15 cellular contexts compared by ENCODE assay signal in the genomic region with DNA sequence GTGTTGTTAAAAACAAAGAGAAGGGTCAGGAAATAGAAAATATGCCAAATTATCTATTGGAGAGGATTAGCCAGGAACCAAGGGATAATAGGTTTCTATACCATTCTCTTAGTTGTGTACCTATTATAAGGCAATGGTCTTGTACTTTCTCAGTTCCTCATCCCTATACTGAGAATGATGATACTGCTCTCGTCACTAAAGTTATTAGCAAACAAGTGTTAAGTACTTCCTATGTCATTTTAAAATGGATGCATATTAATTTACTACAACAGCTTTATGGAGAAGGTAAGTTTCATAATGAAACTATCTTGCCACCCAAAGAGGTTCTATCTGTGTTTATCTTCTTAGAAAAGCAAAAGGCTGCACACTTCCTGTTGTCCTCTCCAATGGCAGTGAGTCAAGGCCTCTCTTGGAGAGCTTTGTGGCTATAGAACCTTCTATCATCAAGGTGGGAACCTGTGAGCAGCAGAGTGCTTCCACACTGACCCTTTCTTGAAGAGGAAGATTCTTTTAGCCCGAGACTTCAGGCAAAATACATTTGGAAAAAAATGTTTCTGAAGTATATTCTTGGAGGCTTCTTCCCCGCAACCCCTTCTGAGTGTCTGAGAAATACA.
DNase-seq lines count a peak whose midpoint lies in the region; ATAC-seq and TF ChIP-seq lines count a peak whose summit lies in the region.
"Had no signal": no experiment of that assay in that cellular context is flagged by ENCODE, and none has a peak within 500 bp of the region (broad histone marks: within the 10 kb centered on the region; RNA-seq: fewer than 3 reads in every experiment).

No MANE protein-coding gene starts in this region.

- BruUV-seq in MCF 10A (replicated peaks; lab: Mats Ljungman, UMichigan), result no TSS peak
- BruUV-seq in PC-3 (replicated peaks; lab: Mats Ljungman, UMichigan), result no TSS peak

- H3K9me2 ChIP-seq in PC-3 (replicated peaks; ENCODE audit: low read length), result no peaks in the 10 kb centered on the region

- TF ChIP-seq CTCF in breast epithelium (IDR thresholded peaks at IDR 0.05) (no peak), MCF 10A (IDR thresholded peaks at IDR 0.05; ENCODE audit: unreplicated experiment) (no peak), PC-3 (conservative IDR thresholded peaks at IDR 0.05; ENCODE audit: low read depth, low read length) (no peak), endothelial cell (IDR thresholded peaks at IDR 0.05; ENCODE audit: unreplicated experiment) (no peak), chondrocyte (IDR thresholded peaks at IDR 0.05) (no peak)

- H3K4me3 Mint-ChIP-seq in MCF 10A (ENCODE audit: unreplicated experiment) (no peak overlapping the region), endothelial cell (ENCODE audit: unreplicated experiment) (no peak overlapping the region), chondrocyte (ENCODE audit: unreplicated experiment) (no peak overlapping the region)
- H3K4me3 Mint-ChIP-seq: activated CD8-positive, alpha-beta memory T cell treated with anti-CD3 and anti-CD28 coated beads, Interleukin-2, amount 10 ng/mL, durations not matched to agents 7 days and 5 days; activated naive CD4-positive, alpha-beta T cell treated with anti-CD3 and anti-CD28 coated beads for 36 hours had no signal

- H2AFZ ChIP-seq in PC-3 (ENCODE audit: low read length), result peak overlapping the region; percentile 39; the same call in 1 of the 2 replicates

- intact Hi-C loops in breast epithelium (cut with DNase I; ENCODE audit: low total_unique reads), result no loop called here
- intact Hi-C loops in MCF 10A (cut with micrococcal nuclease), result no loop called here
- intact Hi-C loops in PC-3 (cut with micrococcal nuclease), result no loop called here

- H3K79me2 ChIP-seq in PC-3 (ENCODE audit: low read length), result no peaks in the 10 kb centered on the region

- H3K27ac ChIP-seq in breast epithelium (peak overlapping the region; percentile 48 to 52), PC-3 (ENCODE audit: low read length) (peak overlapping the region; percentile 54)
- H3K27ac ChIP-seq: HL-60, VCaP had no signal

- POLR2A ChIA-PET in MCF 10A (lab: Yijun Ruan, JAX), result no interaction called here
- POLR2A ChIA-PET in PC-3 (lab: Charles Lee; ENCODE audit: unreplicated experiment), result no interaction called here

- CTCF ChIA-PET in MCF 10A (lab: Yijun Ruan, JAX), result no interaction called here
- CTCF ChIA-PET in PC-3 (lab: Charles Lee), result no interaction called here

- H3K36me3 Mint-ChIP-seq in MCF 10A (ENCODE audit: insufficient read depth, unreplicated experiment), result no peaks in the 10 kb centered on the region
- no peaks in the 10 kb centered on the region for H3K36me3 Mint-ChIP-seq in endothelial cell (ENCODE audit: low read depth, unreplicated experiment)
- no peaks in the 10 kb centered on the region for H3K36me3 Mint-ChIP-seq in chondrocyte (ENCODE audit: low read depth)
- H3K36me3 Mint-ChIP-seq: activated CD8-positive, alpha-beta memory T cell treated with anti-CD3 and anti-CD28 coated beads, Interleukin-2, amount 10 ng/mL, durations not matched to agents 7 days and 5 days had no signal

- H3K4me3 ChIP-seq in breast epithelium, result no peak overlapping the region
- no peak overlapping the region for H3K4me3 ChIP-seq in PC-3 (ENCODE audit: low read length)

- H3K4me1 Mint-ChIP-seq in MCF 10A (ENCODE audit: insufficient read depth, unreplicated experiment) (no peaks in the 10 kb centered on the region), endothelial cell (ENCODE audit: unreplicated experiment) (peaks cover 3% of the 10 kb centered on the region), chondrocyte (ENCODE audit: low read depth) (no peaks in the 10 kb centered on the region)

- TF ChIP-seq POLR2A in breast epithelium (IDR thresholded peaks at IDR 0.05), result no peak

- H3K27me3 ChIP-seq in breast epithelium, result no peaks in the 10 kb centered on the region
- H3K27me3 ChIP-seq in PC-3 (ENCODE audit: low read length), result peaks cover 26% of the 10 kb centered on the region

- no peak overlapping the region; the same call in 1 of the 2 replicates for H3K9ac ChIP-seq in PC-3 (ENCODE audit: low read length)

- H3K4me1 ChIP-seq in breast epithelium (peaks cover 0 to 6% of the 10 kb centered on the region in 2 donors), PC-3 (ENCODE audit: insufficient read depth, low read length) (peaks cover 14% of the 10 kb centered on the region)
- H3K4me1 ChIP-seq: Caco-2 had no signal

- no peaks in the 10 kb centered on the region for H3F3A ChIP-seq in PC-3 (ENCODE audit: low read length, unreplicated experiment)

- H3K9me3 Mint-ChIP-seq in MCF 10A (ENCODE audit: unreplicated experiment) (no peaks in the 10 kb centered on the region), endothelial cell (ENCODE audit: unreplicated experiment) (no peaks in the 10 kb centered on the region), chondrocyte (ENCODE audit: low read depth) (no peaks in the 10 kb centered on the region)
- H3K9me3 Mint-ChIP-seq: activated naive CD4-positive, alpha-beta T cell treated with anti-CD3 and anti-CD28 coated beads for 36 hours had no signal

- DNase-seq in breast epithelium (ENCODE audit: low spot score in 2 of 2) (no peak), MCF 10A (ENCODE audit: unreplicated experiment) (no peak), PC-3 (peak; percentile 19), NCI-H345 (lab: John Stamatoyannopoulos, UW) (no peak), HuH-7 (ENCODE audit: low spot score) (no peak), endothelial cell (ENCODE audit: low spot score) (no peak), chondrocyte (ENCODE audit: low spot score) (no peak)
- DNase-seq: ACHN; activated CD8-positive, alpha-beta memory T cell treated with anti-CD3 and anti-CD28 coated beads, Interleukin-2, amount 10 ng/mL, durations not matched to agents 7 days and 5 days; activated naive CD4-positive, alpha-beta T cell treated with anti-CD3 and anti-CD28 coated beads for 36 hours; Caco-2; glutamatergic neuron had no signal

- H3K36me3 ChIP-seq in breast epithelium (no peaks in the 10 kb centered on the region), PC-3 (ENCODE audit: low read depth, low read length) (no peaks in the 10 kb centered on the region)

- no peak overlapping the region for H3K27ac Mint-ChIP-seq in MCF 10A (ENCODE audit: low read depth, unreplicated experiment)
- H3K27ac Mint-ChIP-seq in endothelial cell (ENCODE audit: unreplicated experiment), result no peak overlapping the region
- no peak overlapping the region for H3K27ac Mint-ChIP-seq in chondrocyte (ENCODE audit: unreplicated experiment)
- H3K27ac Mint-ChIP-seq: activated CD8-positive, alpha-beta memory T cell treated with anti-CD3 and anti-CD28 coated beads, Interleukin-2, amount 10 ng/mL, durations not matched to agents 7 days and 5 days; activated naive CD4-positive, alpha-beta T cell treated with anti-CD3 and anti-CD28 coated beads for 36 hours had no signal

- ATAC-seq in HG02938 (IDR thresholded peaks at IDR 0.05; ENCODE audit: unreplicated experiment) (peak; percentile 65), PC-3 (peak; percentile 45)
- ATAC-seq: activated CD8-positive, alpha-beta memory T cell treated with anti-CD3 and anti-CD28 coated beads, Interleukin-2, amount 10 ng/mL, durations not matched to agents 7 days and 5 days had no signal

- H3K9me3 ChIP-seq in breast epithelium, result no peaks in the 10 kb centered on the region
- no peaks in the 10 kb centered on the region for H3K9me3 ChIP-seq in PC-3 (ENCODE audit: low read length)
- H3K9me3 ChIP-seq: Caco-2 had no signal

- peak overlapping the region; percentile 51 for H3K4me2 ChIP-seq in PC-3 (ENCODE audit: low read length)

- no peaks in the 10 kb centered on the region for H3K27me3 Mint-ChIP-seq in MCF 10A (ENCODE audit: insufficient read depth, unreplicated experiment)
- peaks cover 2% of the 10 kb centered on the region for H3K27me3 Mint-ChIP-seq in endothelial cell (ENCODE audit: unreplicated experiment)
- peaks cover 8% of the 10 kb centered on the region for H3K27me3 Mint-ChIP-seq in chondrocyte (ENCODE audit: low read depth)

- no peaks in the 10 kb centered on the region for H4K20me1 ChIP-seq in PC-3 (ENCODE audit: low read length)
